21 cellular contexts compared by ENCODE assay signal in the genomic region with DNA sequence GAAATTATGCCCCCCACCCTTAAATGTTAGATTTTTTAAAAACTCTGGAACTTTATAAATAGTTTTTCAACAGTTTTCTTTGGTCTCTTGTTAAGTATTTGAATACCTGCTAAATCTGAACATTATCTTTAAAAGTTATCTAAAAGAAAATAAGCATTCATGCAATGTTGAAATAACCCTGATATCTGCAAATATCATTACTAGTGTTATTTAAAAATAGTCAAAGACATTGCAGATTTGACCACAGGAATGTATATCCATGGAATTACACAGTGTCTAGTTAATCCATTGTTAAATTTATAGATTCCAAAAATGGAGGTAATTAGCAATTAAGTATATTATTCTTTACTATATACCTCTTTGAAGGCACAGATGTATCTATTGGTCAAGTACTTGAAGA. TPM values are rescaled to one million over a fixed set of nuclear protein-coding genes. Genes with fewer than 3 reads are reported as not detected.
A peak's percentile ranks its signal among the peaks of the same experiment; 100 is the strongest.
DNase-seq lines count a peak whose midpoint lies in the region; ATAC-seq and TF ChIP-seq lines count a peak whose summit lies in the region.
"Had no signal": no experiment of that assay in that cellular context is flagged by ENCODE, and none has a peak within 500 bp of the region (broad histone marks: within the 10 kb centered on the region; RNA-seq: fewer than 3 reads in every experiment).

No MANE protein-coding gene starts in this region.

- H3K9me2 ChIP-seq in SK-N-SH: no peaks in the 10 kb centered on the region
- H3K9me2 ChIP-seq in PC-9 (ENCODE audit: insufficient read depth): no peaks in the 10 kb centered on the region

- H3K9me3 Mint-ChIP-seq in chondrocyte (ENCODE audit: low read depth) (peaks cover 2% of the 10 kb centered on the region), osteocyte (ENCODE audit: unreplicated experiment) (no peaks in the 10 kb centered on the region)

- H3K36me3 Mint-ChIP-seq in chondrocyte (ENCODE audit: low read depth): no peaks in the 10 kb centered on the region
- H3K36me3 Mint-ChIP-seq in osteocyte (ENCODE audit: unreplicated experiment): peaks cover 36% of the 10 kb centered on the region

- H4K20me1 ChIP-seq in SK-N-SH (ENCODE audit: insufficient read depth) (no peaks in the 10 kb centered on the region), PC-9 (ENCODE audit: insufficient read depth) (no peaks in the 10 kb centered on the region)

- H3K4me3 ChIP-seq in SK-N-SH (ENCODE audit: low read depth in 2 of 2, low read length in 1 of 2) (no peak overlapping the region), PC-9 (no peak overlapping the region)
- H3K4me3 ChIP-seq: GM12878 had no signal

- intact Hi-C loops in PC-9 (cut with micrococcal nuclease; ENCODE audit: unreplicated experiment): no loop called here

- H3K36me3 ChIP-seq in SK-N-SH (replicated peaks in 1 of 2; ENCODE audit: control insufficient read depth in 1 of 2, insufficient read depth in 2 of 2, low read length in 1 of 2) (peaks cover 15 to 33% of the 10 kb centered on the region in 2 experiments), PC-9 (ENCODE audit: low read depth) (no peaks in the 10 kb centered on the region)

- peaks cover 91% of the 10 kb centered on the region for H3K4me1 Mint-ChIP-seq in chondrocyte (ENCODE audit: low read depth)
- H3K4me1 Mint-ChIP-seq in osteocyte (ENCODE audit: unreplicated experiment): peaks cover 88% of the 10 kb centered on the region

- DNase-seq in SK-N-SH: no peak
- no peak for DNase-seq in chondrocyte (ENCODE audit: low spot score)
- no peak for DNase-seq in osteocyte (ENCODE audit: extremely low spot score, unreplicated experiment)
- no peak for DNase-seq in PC-9
- DNase-seq in mesenteric fat pad (ENCODE audit: low spot score): no peak
- no peak for DNase-seq in EL
- DNase-seq: Calu3, DMS153, KBM-7, MV-4-11, NCI-H1105, NCI-H1436 treated with DMSO at 0.1 percent for 48 hours, NCI-H187 treated with DMSO at 0.1 percent for 48 hours, NCI-H2171 treated with DMSO at 0.1 percent for 48 hours, NCI-H524 treated with DMSO at 0.1 percent for 48 hours, NCI-H774 had no signal

- H3K9me3 ChIP-seq in SK-N-SH (no peaks in the 10 kb centered on the region), PC-9 (ENCODE audit: insufficient read depth, low read depth) (no peaks in the 10 kb centered on the region)

- no peak for TF ChIP-seq CTCF in SK-N-SH (IDR thresholded peaks at IDR 0.05)
- no peak for TF ChIP-seq CTCF in chondrocyte (IDR thresholded peaks at IDR 0.05)
- no peak for TF ChIP-seq CTCF in osteocyte (IDR thresholded peaks at IDR 0.05)
- TF ChIP-seq CTCF in PC-9 (conservative IDR thresholded peaks at IDR 0.05): no peak

- TF ChIP-seq RAD21 in SK-N-SH (IDR thresholded peaks at IDR 0.05; ENCODE audit: low read length): no peak

- H3K27ac ChIP-seq in SK-N-SH (ENCODE audit: low read depth in 2 of 2, low read length in 1 of 2) (peak overlapping the region; percentile 44 to 99; a peak in 3 of 4 replicates), PC-9 (no peak overlapping the region)
- H3K27ac ChIP-seq: 22Rv1 had no signal

- CTCF ChIA-PET in SK-N-SH (lab: Yijun Ruan, JAX) (no interaction called here), PC-9 (lab: Charles Lee) (interaction anchor here (0.7 kb wide), 1 partner anchor 770 kb away, joined by 3 read pairs; no protein-coding TSS in a partner anchor)

- no TSS peak for BruUV-seq in PC-9 (replicated peaks; lab: Mats Ljungman, UMichigan)

- H3K27me3 Mint-ChIP-seq in chondrocyte (ENCODE audit: low read depth): no peaks in the 10 kb centered on the region
- no peaks in the 10 kb centered on the region for H3K27me3 Mint-ChIP-seq in osteocyte (ENCODE audit: unreplicated experiment)

- H3K4me1 ChIP-seq in SK-N-SH (ENCODE audit: control insufficient read depth in 1 of 2, insufficient read depth in 2 of 2, low read depth in 1 of 2, low read length in 1 of 2): peaks cover 12 to 74% of the 10 kb centered on the region in 2 experiments
- peaks cover 13% of the 10 kb centered on the region; the same call in 1 of the 2 replicates for H3K4me1 ChIP-seq in PC-9 (replicated peaks; ENCODE audit: insufficient read depth)

- no peak for ATAC-seq in SK-N-SH treated with all-trans-retinoic acid at 6 μM for 48 hours
- no peak for ATAC-seq in HG03439 (IDR thresholded peaks at IDR 0.05; ENCODE audit: unreplicated experiment)
- ATAC-seq: GM12878 had no signal

- no peak overlapping the region for H3K4me3 Mint-ChIP-seq in chondrocyte (ENCODE audit: unreplicated experiment)
- no peak overlapping the region for H3K4me3 Mint-ChIP-seq in osteocyte (ENCODE audit: unreplicated experiment)

- no peak overlapping the region; the same call in 1 of the 2 replicates for H3K9ac ChIP-seq in SK-N-SH

- no peak overlapping the region for H3K4me2 ChIP-seq in SK-N-SH
- H3K4me2 ChIP-seq in PC-9: no peak overlapping the region

- H3K79me2 ChIP-seq in SK-N-SH (ENCODE audit: insufficient read depth) (peaks cover 92% of the 10 kb centered on the region), PC-9 (ENCODE audit: low read depth) (no peaks in the 10 kb centered on the region)

- H3K27ac Mint-ChIP-seq in chondrocyte (ENCODE audit: unreplicated experiment) (peak overlapping the region; percentile 99), osteocyte (ENCODE audit: unreplicated experiment) (peak overlapping the region; percentile 92)

- 0 out of 4 replicates have a peak, but pooled peaks of 1 of the 2 experiments have one; percentile 3 for TF ChIP-seq EP300 in SK-N-SH (IDR thresholded peaks at IDR 0.05; ENCODE audit: borderline replicate concordance in 1 of 2, low read depth in 1 of 2, low read length in 1 of 2)

- H3K27me3 ChIP-seq in SK-N-SH (ENCODE audit: insufficient read depth): no peaks in the 10 kb centered on the region
- no peaks in the 10 kb centered on the region for H3K27me3 ChIP-seq in PC-9 (ENCODE audit: insufficient read depth, low read depth)

- H2AFZ ChIP-seq in SK-N-SH (ENCODE audit: low read depth) (no peak overlapping the region), PC-9 (no peak overlapping the region)

- H3F3A ChIP-seq in SK-N-SH (replicated peaks; ENCODE audit: insufficient read depth): peaks cover 96% of the 10 kb centered on the region
- H3F3A ChIP-seq in PC-9 (ENCODE audit: insufficient read depth, low read depth): peaks cover 6% of the 10 kb centered on the region; the same call in 1 of the 2 replicates

- POLR2A ChIA-PET in SK-N-SH (lab: Yijun Ruan, JAX): no interaction called here
- POLR2A ChIA-PET in PC-9 (lab: Charles Lee; ENCODE audit: unreplicated experiment): no interaction called here

TF ChIP-seq in SK-N-SH, 30 proteins besides CTCF, POLR2A, EP300 and RAD21:
- TF ChIP-seq GATA2 (CRISPR knock-in tag; IDR thresholded peaks at IDR 0.05): no peak
- TF ChIP-seq NFIC (IDR thresholded peaks at IDR 0.05; ENCODE audit: borderline replicate concordance): no peak
- no peak for TF ChIP-seq EZH2phosphoT487 (IDR thresholded peaks at IDR 0.05; ENCODE audit: borderline replicate concordance, low read depth)
- TF ChIP-seq, protein P1, sequence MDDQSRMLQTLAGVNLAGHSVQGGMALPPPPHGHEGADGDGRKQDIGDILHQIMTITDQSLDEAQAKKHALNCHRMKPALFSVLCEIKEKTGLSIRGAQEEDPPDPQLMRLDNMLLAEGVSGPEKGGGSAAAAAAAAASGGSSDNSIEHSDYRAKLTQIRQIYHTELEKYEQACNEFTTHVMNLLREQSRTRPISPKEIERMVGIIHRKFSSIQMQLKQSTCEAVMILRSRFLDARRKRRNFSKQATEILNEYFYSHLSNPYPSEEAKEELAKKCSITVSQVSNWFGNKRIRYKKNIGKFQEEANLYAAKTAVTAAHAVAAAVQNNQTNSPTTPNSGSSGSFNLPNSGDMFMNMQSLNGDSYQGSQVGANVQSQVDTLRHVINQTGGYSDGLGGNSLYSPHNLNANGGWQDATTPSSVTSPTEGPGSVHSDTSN (IDR thresholded peaks at IDR 0.05): no peak
- no peak for TF ChIP-seq TCF12 (IDR thresholded peaks at IDR 0.05)
- TF ChIP-seq FOSL2 (IDR thresholded peaks at IDR 0.05; ENCODE audit: borderline replicate concordance, low read depth): no peak
- no peak for TF ChIP-seq GABPA (IDR thresholded peaks at IDR 0.05; ENCODE audit: low read depth)

TF ChIP-seq in SK-N-SH treated with all-trans-retinoic acid at 6 μM for 48 hours, 23 proteins besides CTCF, POLR2A, EP300 and RAD21 (continues in another document):
- TF ChIP-seq TOX (CRISPR knock-in tag; IDR thresholded peaks at IDR 0.05; ENCODE audit: borderline replicate concordance) (no peak), PPARA (CRISPR knock-in tag; IDR thresholded peaks at IDR 0.05; ENCODE audit: borderline replicate concordance) (no peak), ZNF565 (CRISPR knock-in tag; conservative IDR thresholded peaks at IDR 0.05; ENCODE audit: low read depth) (no peak), SNAI2 (CRISPR knock-in tag; IDR thresholded peaks at IDR 0.05) (no peak), ISL1 (CRISPR knock-in tag; IDR thresholded peaks at IDR 0.05) (no peak), ARNTL (CRISPR knock-in tag; IDR thresholded peaks at IDR 0.05; ENCODE audit: borderline replicate concordance, low read depth) (no peak), CSDC2 (CRISPR knock-in tag; IDR thresholded peaks at IDR 0.05) (no peak), ZNF8 (CRISPR knock-in tag; IDR thresholded peaks at IDR 0.05) (no peak), ZNF70 (CRISPR knock-in tag; IDR thresholded peaks at IDR 0.05) (no peak), ESRRG (CRISPR knock-in tag; IDR thresholded peaks at IDR 0.05) (no peak), OSR1 (CRISPR knock-in tag; IDR thresholded peaks at IDR 0.05) (no peak)
- TF ChIP-seq, protein P2, sequence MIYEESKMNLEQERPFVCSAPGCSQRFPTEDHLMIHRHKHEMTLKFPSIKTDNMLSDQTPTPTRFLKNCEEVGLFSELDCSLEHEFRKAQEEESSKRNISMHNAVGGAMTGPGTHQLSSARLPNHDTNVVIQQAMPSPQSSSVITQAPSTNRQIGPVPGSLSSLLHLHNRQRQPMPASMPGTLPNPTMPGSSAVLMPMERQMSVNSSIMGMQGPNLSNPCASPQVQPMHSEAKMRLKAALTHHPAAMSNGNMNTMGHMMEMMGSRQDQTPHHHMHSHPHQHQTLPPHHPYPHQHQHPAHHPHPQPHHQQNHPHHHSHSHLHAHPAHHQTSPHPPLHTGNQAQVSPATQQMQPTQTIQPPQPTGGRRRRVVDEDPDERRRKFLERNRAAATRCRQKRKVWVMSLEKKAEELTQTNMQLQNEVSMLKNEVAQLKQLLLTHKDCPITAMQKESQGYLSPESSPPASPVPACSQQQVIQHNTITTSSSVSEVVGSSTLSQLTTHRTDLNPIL (CRISPR knock-in tag; IDR thresholded peaks at IDR 0.05; ENCODE audit: low read depth): no peak

RNA-seq across cellular contexts. Expression of a gene that starts 42.0 kb away (rescaled TPM):
- 356 and 431 TPM in 2 replicates for polyA plus RNA-seq in SK-N-SH (2012; rRNA removed)
- polyA plus RNA-seq in SK-N-SH (2012; cell fraction: cytosol; rRNA removed): 352 and 421 TPM in 2 replicates
- polyA plus RNA-seq in SK-N-SH (2012; cell fraction: nucleus; rRNA removed): 197 and 345 TPM in 2 replicates
- 158 to 224 TPM (median 168 TPM) in 3 replicates for total RNA-seq in chondrocyte
- 358 and 376 TPM in 2 replicates for total RNA-seq in osteocyte
- not detected in 2 replicates for total RNA-seq in PC-9 (2021)
- 46.2 TPM for total RNA-seq in mesenteric fat pad
- total RNA-seq: MCF 10A had no signal

Comparison
In these comparisons a context has a peak if more than half of its experiments do, and no peak if none do; other contexts are left out.
1. RNA of a gene that starts 42.0 kb away (total RNA-seq): 358 to 376 TPM in osteocyte, 158 to 224 TPM in chondrocyte and 46.2 TPM in mesenteric fat pad (single experiment); not detected in PC-9; every median in the first group is over 10 times any median in the second.